19 cellular contexts compared by ENCODE assay signal in the genomic region with DNA sequence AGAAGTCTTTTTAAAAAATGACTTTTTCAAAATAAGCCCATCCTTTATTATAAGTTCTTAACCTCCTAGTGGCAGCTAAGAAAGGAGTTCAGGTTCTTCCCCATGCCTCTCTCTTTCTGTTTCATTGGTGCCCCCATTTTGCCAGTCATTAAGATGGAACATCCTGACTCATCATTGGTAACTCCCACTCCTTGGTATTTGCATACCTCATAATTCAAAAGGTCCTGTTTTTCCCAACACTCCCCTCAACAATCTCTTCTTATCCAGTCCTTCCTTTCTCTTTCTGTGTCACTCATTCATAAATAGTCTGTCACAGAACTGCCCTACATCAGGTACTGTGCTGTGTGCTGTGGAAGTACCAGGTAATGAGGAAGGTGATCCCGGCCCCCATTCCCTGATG.
A peak's percentile ranks its signal among the peaks of the same experiment; 100 is the strongest.
DNase-seq lines count a peak whose midpoint lies in the region; ATAC-seq and TF ChIP-seq lines count a peak whose summit lies in the region.
"Had no signal": no experiment of that assay in that cellular context is flagged by ENCODE, and none has a peak within 500 bp of the region (broad histone marks: within the 10 kb centered on the region; RNA-seq: fewer than 3 reads in every experiment).

No MANE protein-coding gene starts in this region.

- no peak overlapping the region for H4K8ac ChIP-seq in H9 (replicated peaks; ENCODE audit: insufficient read length, low read depth, low read length)

- DNase-seq in activated CD4-positive, CD25-positive, alpha-beta regulatory T cell (lab: John Stamatoyannopoulos, UW): no peak
- peak; percentile 47 for DNase-seq in HT1080 (ENCODE audit: low read depth)
- DNase-seq in amniotic epithelial cell (ENCODE audit: low read depth): peak; percentile 75
- peak; percentile 59 for DNase-seq in osteoblast (ENCODE audit: insufficient read length, low spot score, missing footprints)
- no peak for DNase-seq in stimulated activated naive CD4-positive, alpha-beta T cell treated with Interleukin-2 at 50 U/mL for 16 hours (lab: John Stamatoyannopoulos, UW)
- no peak for DNase-seq in H9
- DNase-seq in esophagus squamous epithelium (lab: John Stamatoyannopoulos, UW): no peak
- DNase-seq: activated CD8-positive, alpha-beta memory T cell treated with anti-CD3 and anti-CD28 coated beads, Interleukin-2, amount 10 ng/mL, durations not matched to agents 7 days and 5 days; Calu3; Kasumi-1; NCI-H1694 treated with DMSO at 0.1 percent for 48 hours; NCI-H524 treated with DMSO at 0.1 percent for 48 hours; nucleus accumbens had no signal

- H2AFZ ChIP-seq in osteoblast (ENCODE audit: low read length) (no peak overlapping the region), H9 (ENCODE audit: low read length) (no peak overlapping the region)

- H3K9me3 ChIP-seq in osteoblast (ENCODE audit: low read depth, low read length): no peaks in the 10 kb centered on the region
- no peaks in the 10 kb centered on the region for H3K9me3 ChIP-seq in H9 (ENCODE audit: control insufficient read depth, low read depth, low read length)
- no peaks in the 10 kb centered on the region for H3K9me3 ChIP-seq in esophagus squamous epithelium
- H3K9me3 ChIP-seq: ascending aorta, suprapubic skin had no signal

- peaks cover 18% of the 10 kb centered on the region for H3K4me1 ChIP-seq in osteoblast (ENCODE audit: insufficient read depth, low read length)
- H3K4me1 ChIP-seq in H9 (ENCODE audit: insufficient read depth, low read length): no peaks in the 10 kb centered on the region
- H3K4me1 ChIP-seq in esophagus squamous epithelium: no peaks in the 10 kb centered on the region
- H3K4me1 ChIP-seq: suprapubic skin had no signal

- H3K27me3 ChIP-seq in osteoblast (ENCODE audit: insufficient read depth, low read length): no peaks in the 10 kb centered on the region
- no peaks in the 10 kb centered on the region for H3K27me3 ChIP-seq in H9 (ENCODE audit: insufficient read depth, low read length)
- H3K27me3 ChIP-seq in esophagus squamous epithelium: no peaks in the 10 kb centered on the region
- H3K27me3 ChIP-seq: ascending aorta, suprapubic skin had no signal

- no peak for TF ChIP-seq POLR2A in esophagus squamous epithelium (IDR thresholded peaks at IDR 0.05)

- H3K79me2 ChIP-seq in osteoblast (ENCODE audit: insufficient read depth, low read length) (no peaks in the 10 kb centered on the region), H9 (ENCODE audit: insufficient read depth, low read length) (no peaks in the 10 kb centered on the region)

- no peak overlapping the region for H3T11ph ChIP-seq in H9 (ENCODE audit: low read length)

- H3K36me3 ChIP-seq in osteoblast (ENCODE audit: insufficient read depth, low read length): peaks cover 3% of the 10 kb centered on the region
- H3K36me3 ChIP-seq in esophagus squamous epithelium: peaks cover 0 to 9% (median 0%) of the 10 kb centered on the region in 3 donors
- H3K36me3 ChIP-seq: suprapubic skin had no signal

- H3K9me3 Mint-ChIP-seq in H9: no peaks in the 10 kb centered on the region; a peak in 1 of 5 replicates

- no peak overlapping the region for H3K4me3 ChIP-seq in osteoblast (ENCODE audit: insufficient read depth, low read length)
- no peak overlapping the region for H3K4me3 ChIP-seq in esophagus squamous epithelium
- H3K4me3 ChIP-seq: A549, ascending aorta, skin epidermis, suprapubic skin had no signal

- no peak overlapping the region for H2AK5ac ChIP-seq in H9 (ENCODE audit: insufficient read length, low read length)

- H3K23me2 ChIP-seq in H9 (ENCODE audit: insufficient read length, low read depth, low read length, poor library complexity, severe bottlenecking): no peaks in the 10 kb centered on the region

- no peak overlapping the region for H4K5ac ChIP-seq in H9 (ENCODE audit: insufficient read length, low read depth, low read length)

- no peak overlapping the region for H3K4me3 Mint-ChIP-seq in H9
- H3K4me3 Mint-ChIP-seq: activated CD8-positive, alpha-beta memory T cell treated with anti-CD3 and anti-CD28 coated beads, Interleukin-2, amount 10 ng/mL, durations not matched to agents 7 days and 5 days had no signal

- H3K9ac ChIP-seq in H9 (ENCODE audit: extremely low read depth, insufficient read length, low read length): no peak overlapping the region

- H3K23ac ChIP-seq in H9 (ENCODE audit: insufficient read length, low read depth, low read length): no peak overlapping the region

- peaks cover 0 to 24% (median 13%) of the 10 kb centered on the region in 3 experiments; a peak in 4 of 7 replicates for H3K36me3 Mint-ChIP-seq in H9 (ENCODE audit: insufficient read depth in 1 of 3, low read depth in 3 of 3)

- no peak overlapping the region for H2BK20ac ChIP-seq in H9 (ENCODE audit: low read depth, low read length, poor library complexity, severe bottlenecking)

- no peak overlapping the region for H3K14ac ChIP-seq in H9 (ENCODE audit: insufficient read depth, low read length)

- H2BK15ac ChIP-seq in H9 (ENCODE audit: low read depth, low read length): no peak overlapping the region

- no peak overlapping the region for H3K18ac ChIP-seq in H9 (ENCODE audit: insufficient read length, low read depth, low read length)

- H3K56ac ChIP-seq in H9 (ENCODE audit: insufficient read length, low read depth, low read length): no peak overlapping the region

- H3K4me1 Mint-ChIP-seq in H9: peaks cover under 1 to 1% of the 10 kb centered on the region in 2 experiments

- H4K20me1 ChIP-seq in osteoblast (ENCODE audit: insufficient read depth, low read length): no peaks in the 10 kb centered on the region
- H4K20me1 ChIP-seq in H9 (ENCODE audit: control insufficient read depth, insufficient read depth, insufficient read length): no peaks in the 10 kb centered on the region

- intact Hi-C loops in esophagus squamous epithelium (cut with DNase I): no loop called here

- H3K4me2 ChIP-seq in osteoblast (ENCODE audit: insufficient read depth, low read length) (no peak overlapping the region), H9 (ENCODE audit: insufficient read depth, insufficient read length, low read length) (no peak overlapping the region)
- H3K4me2 ChIP-seq: A549 had no signal

- H3K27me3 Mint-ChIP-seq in H9 (ENCODE audit: low read depth): no peaks in the 10 kb centered on the region
- H3K27me3 Mint-ChIP-seq: activated CD8-positive, alpha-beta memory T cell treated with anti-CD3 and anti-CD28 coated beads, Interleukin-2, amount 10 ng/mL, durations not matched to agents 7 days and 5 days had no signal

- peak overlapping the region in 1 of 3 experiments; percentile 42; a peak in 2 of 7 replicates for H3K27ac Mint-ChIP-seq in H9
- H3K27ac Mint-ChIP-seq: activated CD8-positive, alpha-beta memory T cell treated with anti-CD3 and anti-CD28 coated beads, Interleukin-2, amount 10 ng/mL, durations not matched to agents 7 days and 5 days had no signal

- no peak overlapping the region for H2BK120ac ChIP-seq in H9 (ENCODE audit: low read depth, low read length, poor library complexity, severe bottlenecking)

- TF ChIP-seq CTCF in osteoblast (IDR thresholded peaks at IDR 0.05; ENCODE audit: extremely low read depth, low read depth, low read length) (no peak), H9 (conservative IDR thresholded peaks at IDR 0.05) (no peak), esophagus squamous epithelium (IDR thresholded peaks at IDR 0.05) (no peak)

- H4K91ac ChIP-seq in H9 (ENCODE audit: insufficient read length, low read depth, low read length): no peak overlapping the region

- peak overlapping the region; percentile 38 for H3K27ac ChIP-seq in osteoblast (ENCODE audit: low read depth, low read length)
- no peak overlapping the region for H3K27ac ChIP-seq in H9 (ENCODE audit: insufficient read length, low read depth, low read length)
- H3K27ac ChIP-seq in esophagus squamous epithelium: no peak overlapping the region
- H3K27ac ChIP-seq: A549, ascending aorta, HL-60, skin epidermis, suprapubic skin had no signal

- peak; percentile 45 to 48 for ATAC-seq in activated CD4-positive, CD25-positive, alpha-beta regulatory T cell treated with anti-CD3 and anti-CD28 coated beads, Interleukin-2, amount 50 U/mL, for 24 hours
- ATAC-seq: A549; activated CD8-positive, alpha-beta memory T cell treated with anti-CD3 and anti-CD28 coated beads, Interleukin-2, amount 10 ng/mL, durations not matched to agents 7 days and 5 days had no signal

- H3K79me1 ChIP-seq in H9 (ENCODE audit: insufficient read depth, low read depth, low read length, poor library complexity, severe bottlenecking): no peaks in the 10 kb centered on the region

- H2BK12ac ChIP-seq in H9 (ENCODE audit: insufficient read length, low read depth, low read length): no peak overlapping the region

- no peak overlapping the region for H2BK5ac ChIP-seq in H9 (ENCODE audit: insufficient read length, low read length)

- no CpG with 5 or more reads among the region's 1 CpG for WGBS in H9 (ENCODE audit: extremely low coverage, insufficient read length, low lambda C conversion rate)
- WGBS in esophagus squamous epithelium, 2 donors: 88 to 100% methylated on average over 1 of the region's 1 CpG

- no peak overlapping the region for H3K4ac ChIP-seq in H9 (ENCODE audit: low read depth, low read length)

Comparison
In these comparisons a context has a peak if more than half of its experiments do, and no peak if none do; other contexts are left out.
1. DNase-seq: peak in HT1080 (single experiment), amniotic epithelial cell (single experiment) and osteoblast (single experiment); none in activated CD4-positive, CD25-positive, alpha-beta regulatory T cell (0 of 4), stimulated activated naive CD4-positive, alpha-beta T cell treated with Interleukin-2 at 50 U/mL for 16 hours (single experiment), H9 (single experiment) and esophagus squamous epithelium (single experiment).